In the genomic region with DNA sequence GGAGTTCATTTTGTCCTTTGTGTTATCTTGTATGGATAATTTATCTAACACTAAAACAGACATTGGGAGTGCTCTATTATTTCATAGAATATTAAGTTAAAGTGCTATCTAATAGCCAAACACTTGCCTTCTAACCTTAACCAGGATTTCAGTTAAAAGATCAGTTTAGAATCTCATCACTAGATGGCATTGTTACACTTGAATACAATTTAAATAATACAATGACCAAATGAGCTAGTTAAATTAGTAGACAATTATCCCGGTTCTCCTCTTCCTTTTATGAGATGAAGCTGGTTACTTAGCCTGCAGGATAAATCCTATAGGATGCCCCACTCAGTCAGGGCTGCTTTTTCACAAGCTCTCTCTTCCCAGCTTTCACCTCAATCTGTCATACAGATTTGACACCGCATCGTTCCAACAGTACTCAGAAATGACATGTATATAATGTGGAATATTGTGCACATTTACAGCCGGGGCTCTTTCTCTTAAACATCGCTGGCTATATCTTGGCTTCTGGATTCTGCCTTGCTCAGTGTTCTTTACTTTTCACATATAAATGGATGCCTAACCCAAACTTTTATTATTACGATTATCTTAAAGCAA, we compare ENCODE assay signal across 8 cellular contexts.
A peak's percentile ranks its signal among the peaks of the same experiment; 100 is the strongest.
DNase-seq lines count a peak whose midpoint lies in the region; ATAC-seq and TF ChIP-seq lines count a peak whose summit lies in the region.

No MANE protein-coding gene starts in this region.

- no peak overlapping the region for H2BK12ac ChIP-seq in mesenchymal stem cell (ENCODE audit: low read length in 2 of 2)

- peak; percentile 25 for DNase-seq in A673 (ENCODE audit: low spot score)
- peak; percentile 65 for DNase-seq in NCI-H2081 treated with DMSO at 0.1 percent for 48 hours (lab: John Stamatoyannopoulos, UW)
- DNase-seq in astrocyte of the hippocampus (ENCODE audit: low read depth, low spot score), result peak; percentile 52
- peak; percentile 28 for DNase-seq in mesenchymal stem cell
- no peak for DNase-seq in occipital lobe (lab: John Stamatoyannopoulos, UW)
- no peak for DNase-seq in NK-92 (lab: John Stamatoyannopoulos, UW; ENCODE audit: unreplicated experiment)
- no peak for DNase-seq in left colon

- H3K23ac ChIP-seq in mesenchymal stem cell (ENCODE audit: low read length in 2 of 2), result no peak overlapping the region

- no peak overlapping the region for H2AK5ac ChIP-seq in mesenchymal stem cell (ENCODE audit: low read length, severe bottlenecking)

- H3K79me1 ChIP-seq in mesenchymal stem cell (replicated peaks; ENCODE audit: low read length, poor library complexity, severe bottlenecking), result no peaks in the 10 kb centered on the region

- H3K9ac ChIP-seq in mesenchymal stem cell (ENCODE audit: low read length), result no peak overlapping the region

- H3K4me3 ChIP-seq in A673 (ENCODE audit: low read depth, low read length, poor library complexity, severe bottlenecking) (no peak overlapping the region), mesenchymal stem cell (ENCODE audit: insufficient read depth in 1 of 2, low read depth in 1 of 2, low read length in 2 of 2) (no peak overlapping the region)

- no peak overlapping the region for H2AFZ ChIP-seq in mesenchymal stem cell (ENCODE audit: low read depth, low read length)

- H3K36me3 ChIP-seq in A673 (ENCODE audit: insufficient read depth, low read length, poor library complexity, severe bottlenecking), result no peaks in the 10 kb centered on the region
- no peaks in the 10 kb centered on the region for H3K36me3 ChIP-seq in mesenchymal stem cell (ENCODE audit: control insufficient read depth in 1 of 2, insufficient read depth in 2 of 2, low read depth in 1 of 2, low read length in 2 of 2)

- BruUV-seq in A673 (replicated peaks; lab: Mats Ljungman, UMichigan), result no TSS peak

- no peak overlapping the region for H2BK15ac ChIP-seq in mesenchymal stem cell (ENCODE audit: low read depth, poor library complexity, severe bottlenecking)

- no peak overlapping the region for H4K91ac ChIP-seq in mesenchymal stem cell (ENCODE audit: low read length)

- POLR2A ChIA-PET in A673 (lab: Charles Lee; ENCODE audit: low non-redundant PET), result no interaction called here

- no peak overlapping the region for H4K8ac ChIP-seq in mesenchymal stem cell (ENCODE audit: low read length)

- WGBS in mesenchymal stem cell, result 70% methylated on average over 4 of the region's 6 CpGs

- H2BK5ac ChIP-seq in mesenchymal stem cell (ENCODE audit: low read depth, low read length, poor library complexity, severe bottlenecking), result no peak overlapping the region

- H3K4ac ChIP-seq in mesenchymal stem cell (ENCODE audit: low read depth in 1 of 2, low read length in 2 of 2), result no peak overlapping the region

- intact Hi-C loops in A673 (cut with micrococcal nuclease; ENCODE audit: unreplicated experiment), result loop anchor here (2.0 to 10.0 kb wide), 6 partner anchors 440 to 1958 kb away; partner anchors contain the start of gene NR4A2
- intact Hi-C loops in left colon (cut with DNase I, micrococcal nuclease), result loop anchor here in 1 of 2 donors (10.0 kb wide), 1 partner anchor 1818 kb away; no protein-coding TSS in a partner anchor

- no peak overlapping the region for H3K18ac ChIP-seq in mesenchymal stem cell (ENCODE audit: low read depth in 1 of 2, low read length in 2 of 2)

- peak; percentile 53; the same call in 1 of the 2 replicates for TF ChIP-seq CTCF in A673 (conservative IDR thresholded peaks at IDR 0.05; ENCODE audit: low read depth, low read length)

- H3K27me3 ChIP-seq in A673 (replicated peaks; ENCODE audit: insufficient read depth, low read depth, low read length, poor library complexity) (no peaks in the 10 kb centered on the region), mesenchymal stem cell (ENCODE audit: control insufficient read depth in 1 of 2, insufficient read depth in 1 of 2, low read length in 2 of 2) (no peaks in the 10 kb centered on the region)

- no peaks in the 10 kb centered on the region for H3K9me3 ChIP-seq in A673 (ENCODE audit: low read depth, low read length, poor library complexity, severe bottlenecking)
- no peaks in the 10 kb centered on the region for H3K9me3 ChIP-seq in mesenchymal stem cell (ENCODE audit: control insufficient read depth, low read length)

- CTCF ChIA-PET in A673 (lab: Charles Lee), result interaction anchor here (0.5 to 0.9 kb wide), 3 partner anchors 20 to 1807 kb away, joined by 3 read pairs; no protein-coding TSS in a partner anchor

- peaks cover 6% of the 10 kb centered on the region for H3K4me1 ChIP-seq in A673 (ENCODE audit: insufficient read depth, low read length, poor library complexity, severe bottlenecking)
- no peaks in the 10 kb centered on the region for H3K4me1 ChIP-seq in mesenchymal stem cell (ENCODE audit: control insufficient read depth, insufficient read depth, low read depth, low read length)

- no peak overlapping the region for H3K14ac ChIP-seq in mesenchymal stem cell (ENCODE audit: low read length in 2 of 2)

- no peak overlapping the region for H3K27ac ChIP-seq in A673 (ENCODE audit: low read depth, low read length, poor library complexity, severe bottlenecking)
- H3K27ac ChIP-seq in mesenchymal stem cell (ENCODE audit: low read length, poor library complexity, severe bottlenecking), result no peak overlapping the region

- H2BK120ac ChIP-seq in mesenchymal stem cell (ENCODE audit: low read depth, low read length), result no peak overlapping the region

- ATAC-seq in GM18511 (IDR thresholded peaks at IDR 0.05; ENCODE audit: unreplicated experiment) (peak; percentile 57), left colon (no peak)

- no peak overlapping the region for H3K4me2 ChIP-seq in mesenchymal stem cell (ENCODE audit: low read length, poor library complexity, severe bottlenecking)

Comparison
In these comparisons a context has a peak if more than half of its experiments do, and no peak if none do; other contexts are left out.
1. DNase-seq: peak in A673 (single experiment), NCI-H2081 treated with DMSO at 0.1 percent for 48 hours (single experiment), astrocyte of the hippocampus (single experiment) and mesenchymal stem cell (single experiment); none in occipital lobe (single experiment), NK-92 (single experiment) and left colon (0 of 2).